In genomic region chr4:4182835-4183568, GRCh38 we compare ENCODE assay signal across 8 cellular contexts. TPM values are rescaled to one million over a fixed set of nuclear protein-coding genes. Genes with fewer than 3 reads are reported as not detected.
DNase-seq lines count a peak whose midpoint lies in the region; TF ChIP-seq lines count a peak whose summit lies in the region.

No MANE protein-coding gene starts in this region.

- 39 to 44% (median 42%) methylated on average over 19 of the region's 19 CpGs for WGBS in ovary, 3 donors

- H3F3A ChIP-seq in MM.1S (ENCODE audit: insufficient read depth, low read length), result no peaks in the 10 kb centered on the region

- H3K27me3 Mint-ChIP-seq in activated naive CD4-positive, alpha-beta T cell treated with anti-CD3 and anti-CD28 coated beads for 36 hours (ENCODE audit: low read depth), result peaks cover 25% of the 10 kb centered on the region

- no peaks in the 10 kb centered on the region for H3K9me3 Mint-ChIP-seq in activated naive CD4-positive, alpha-beta T cell treated with anti-CD3 and anti-CD28 coated beads for 36 hours

- H2AFZ ChIP-seq in MM.1S (ENCODE audit: low read length), result no peak overlapping the region
- no peak overlapping the region for H2AFZ ChIP-seq in parathyroid adenoma

- TF ChIP-seq POLR2A in ovary (IDR thresholded peaks at IDR 0.05), result no peak

- H3K36me3 ChIP-seq in MM.1S (replicated peaks; ENCODE audit: insufficient read depth, low read length) (no peaks in the 10 kb centered on the region), parathyroid adenoma (ENCODE audit: control insufficient read depth, insufficient read depth, low read length) (no peaks in the 10 kb centered on the region), ovary (no peaks in the 10 kb centered on the region)

- H3K9ac ChIP-seq in MM.1S (ENCODE audit: low read length) (no peak overlapping the region), parathyroid adenoma (no peak overlapping the region)

- H3K4me1 Mint-ChIP-seq in activated naive CD4-positive, alpha-beta T cell treated with anti-CD3 and anti-CD28 coated beads for 36 hours (ENCODE audit: low read depth), result no peaks in the 10 kb centered on the region

- no peak overlapping the region for H3K4me3 Mint-ChIP-seq in activated naive CD4-positive, alpha-beta T cell treated with anti-CD3 and anti-CD28 coated beads for 36 hours

- H3K4me2 ChIP-seq in MM.1S (ENCODE audit: low read depth, low read length) (no peak overlapping the region), parathyroid adenoma (ENCODE audit: low read length) (no peak overlapping the region)

- DNase-seq in activated naive CD4-positive, alpha-beta T cell treated with anti-CD3 and anti-CD28 coated beads for 36 hours, result peak; percentile 50
- DNase-seq in activated naive CD4-positive, alpha-beta T cell (lab: John Stamatoyannopoulos, UW), result no peak
- DNase-seq in MM.1S (peak; percentile 48), dermis microvascular lymphatic vessel endothelial cell (ENCODE audit: low read depth in 2 of 2) (peak; percentile 2 to 11), GOT3 (lab: John Stamatoyannopoulos, UW) (no peak), ovary (no peak), NCI-H146 treated with DMSO at 0.1 percent for 48 hours (lab: John Stamatoyannopoulos, UW; ENCODE audit: unreplicated experiment) (no peak)

- intact Hi-C loops in activated naive CD4-positive, alpha-beta T cell treated with anti-CD3 and anti-CD28 coated beads for 36 hours (cut with micrococcal nuclease), result loop anchor here (5.0 kb wide), 1 partner anchor 201 kb away; no protein-coding TSS in a partner anchor
- intact Hi-C loops in ovary (cut with DNase I), result loop anchor here in 1 of 4 donors (1.0 kb wide), 1 partner anchor 45 kb away; no protein-coding TSS in a partner anchor

- CTCF ChIA-PET in activated naive CD4-positive, alpha-beta T cell treated with anti-CD3 and anti-CD28 coated beads for 36 hours (lab: Charles Lee), result interaction anchor here (0.6 to 1.4 kb wide), 11 partner anchors 13 to 400 kb away, joined by 3 to 5 read pairs (median 3); no protein-coding TSS in a partner anchor

- H4K20me1 ChIP-seq in MM.1S (ENCODE audit: insufficient read depth, low read length), result no peaks in the 10 kb centered on the region

- H3K4me3 ChIP-seq in MM.1S (ENCODE audit: low read length), result no peak overlapping the region
- no peak overlapping the region for H3K4me3 ChIP-seq in parathyroid adenoma (ENCODE audit: low read depth, low read length)
- no peak overlapping the region for H3K4me3 ChIP-seq in ovary

- H3K79me2 ChIP-seq in MM.1S (ENCODE audit: low read length), result no peaks in the 10 kb centered on the region
- H3K79me2 ChIP-seq in parathyroid adenoma, result no peaks in the 10 kb centered on the region

- H3K27ac Mint-ChIP-seq in activated naive CD4-positive, alpha-beta T cell treated with anti-CD3 and anti-CD28 coated beads for 36 hours, result no peak overlapping the region

- H3K27me3 ChIP-seq in MM.1S (replicated peaks; ENCODE audit: insufficient read depth, low read length) (no peaks in the 10 kb centered on the region), parathyroid adenoma (ENCODE audit: control insufficient read depth, insufficient read depth, low read length) (no peaks in the 10 kb centered on the region), ovary (no peaks in the 10 kb centered on the region)

- H3K9me2 ChIP-seq in MM.1S (replicated peaks; ENCODE audit: insufficient read depth, low read length), result no peaks in the 10 kb centered on the region

- no peaks in the 10 kb centered on the region for H3K4me1 ChIP-seq in MM.1S (ENCODE audit: low read length)
- no peaks in the 10 kb centered on the region for H3K4me1 ChIP-seq in parathyroid adenoma
- H3K4me1 ChIP-seq in ovary (ENCODE audit: insufficient read depth), result no peaks in the 10 kb centered on the region

- H3K27ac ChIP-seq in MM.1S (ENCODE audit: low read length), result no peak overlapping the region
- H3K27ac ChIP-seq in parathyroid adenoma, result no peak overlapping the region
- H3K27ac ChIP-seq in ovary, result no peak overlapping the region

- TF ChIP-seq CTCF in MM.1S (IDR thresholded peaks at IDR 0.05; ENCODE audit: low read length), result peak; percentile 81
- peak; percentile 61 for TF ChIP-seq CTCF in parathyroid adenoma (IDR thresholded peaks at IDR 0.05)
- TF ChIP-seq CTCF in ovary (IDR thresholded peaks at IDR 0.05), result no peak

- no peak for TF ChIP-seq EP300 in ovary (IDR thresholded peaks at IDR 0.05)

- no peaks in the 10 kb centered on the region for H3K36me3 Mint-ChIP-seq in activated naive CD4-positive, alpha-beta T cell treated with anti-CD3 and anti-CD28 coated beads for 36 hours (ENCODE audit: low read depth)

- H3K9me3 ChIP-seq in MM.1S (replicated peaks; ENCODE audit: insufficient read depth, low read length), result no peaks in the 10 kb centered on the region
- H3K9me3 ChIP-seq in parathyroid adenoma (ENCODE audit: control insufficient read depth, low read length), result no peaks in the 10 kb centered on the region
- H3K9me3 ChIP-seq in ovary, result no peaks in the 10 kb centered on the region

RNA-seq across cellular contexts. Expression of gene OTOP1, which starts 43.7 kb away (rescaled TPM):
- not detected for total RNA-seq in activated naive CD4-positive, alpha-beta T cell treated with anti-CD3 and anti-CD28 coated beads for 36 hours
- total RNA-seq in dermis microvascular lymphatic vessel endothelial cell (not detected in 2 replicates), ovary (not detected)
- not detected for polyA plus RNA-seq in ovary

Comparison
In these comparisons a context has a peak if more than half of its experiments do, and no peak if none do; other contexts are left out.
1. DNase-seq: peak in activated naive CD4-positive, alpha-beta T cell treated with anti-CD3 and anti-CD28 coated beads for 36 hours (single experiment), MM.1S (single experiment) and dermis microvascular lymphatic vessel endothelial cell (2 of 2); none in activated naive CD4-positive, alpha-beta T cell (0 of 4), GOT3 (single experiment), ovary (0 of 5) and NCI-H146 treated with DMSO at 0.1 percent for 48 hours (single experiment).
2. CTCF ChIP-seq: peak in MM.1S (single experiment) and parathyroid adenoma (single experiment); none in ovary (0 of 3).